1 cellular context compared by ENCODE assay signal in genomic region chr10:3045471-3046209, GRCh38.
TF ChIP-seq lines count a peak whose summit lies in the region.

No MANE protein-coding gene starts in this region.

TF ChIP-seq in K562, 482 proteins besides CTCF, POLR2A, EP300 and RAD21 (continued from another document and continues in another):
- TF ChIP-seq, protein P1, sequence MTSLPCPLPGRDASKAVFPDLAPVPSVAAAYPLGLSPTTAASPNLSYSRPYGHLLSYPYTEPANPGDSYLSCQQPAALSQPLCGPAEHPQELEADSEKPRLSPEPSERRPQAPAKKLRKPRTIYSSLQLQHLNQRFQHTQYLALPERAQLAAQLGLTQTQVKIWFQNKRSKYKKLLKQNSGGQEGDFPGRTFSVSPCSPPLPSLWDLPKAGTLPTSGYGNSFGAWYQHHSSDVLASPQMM (CRISPR knock-in tag; IDR thresholded peaks at IDR 0.05) = no peak
- TF ChIP-seq, protein P2, sequence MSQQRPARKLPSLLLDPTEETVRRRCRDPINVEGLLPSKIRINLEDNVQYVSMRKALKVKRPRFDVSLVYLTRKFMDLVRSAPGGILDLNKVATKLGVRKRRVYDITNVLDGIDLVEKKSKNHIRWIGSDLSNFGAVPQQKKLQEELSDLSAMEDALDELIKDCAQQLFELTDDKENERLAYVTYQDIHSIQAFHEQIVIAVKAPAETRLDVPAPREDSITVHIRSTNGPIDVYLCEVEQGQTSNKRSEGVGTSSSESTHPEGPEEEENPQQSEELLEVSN (IDR thresholded peaks at IDR 0.05; ENCODE audit: borderline replicate concordance in 1 of 2, extremely low read depth in 1 of 2, insufficient read depth in 1 of 2, insufficient read length in 1 of 2, low read depth in 1 of 2, low read length in 1 of 2, poor library complexity in 1 of 2, severe bottlenecking in 1 of 2) = peak in 1 of 2 experiments; percentile 17
- TF ChIP-seq ZNF644 (tag; IDR thresholded peaks at IDR 0.05; ENCODE audit: low read depth) (no peak), MTF1 (CRISPR knock-in tag; IDR thresholded peaks at IDR 0.05; ENCODE audit: borderline replicate concordance) (no peak), MEF2D (tag; conservative IDR thresholded peaks at IDR 0.05; ENCODE audit: low read depth) (0 out of 2 replicates have a peak, but pooled peaks have one; percentile 23), RFX1 (IDR thresholded peaks at IDR 0.05) (no peak), ZNF197 (CRISPR knock-in tag; IDR thresholded peaks at IDR 0.05; ENCODE audit: low read depth) (no peak), THRB (CRISPR knock-in tag; conservative IDR thresholded peaks at IDR 0.05) (no peak), SMAD3 (CRISPR knock-in tag; conservative IDR thresholded peaks at IDR 0.05) (no peak), MBD2 (IDR thresholded peaks at IDR 0.05; ENCODE audit: borderline replicate concordance, low read depth) (no peak), ESRRB (CRISPR knock-in tag; IDR thresholded peaks at IDR 0.05; ENCODE audit: borderline replicate concordance) (no peak), CXXC5 (CRISPR knock-in tag; IDR thresholded peaks at IDR 0.05) (peak; percentile 39), ZNF408 (CRISPR knock-in tag; IDR thresholded peaks at IDR 0.05; ENCODE audit: low read depth) (no peak), NR2F6 (CRISPR knock-in tag; IDR thresholded peaks at IDR 0.05) (no peak), TEAD2 (tag; IDR thresholded peaks at IDR 0.05) (no peak), THRAP3 (IDR thresholded peaks at IDR 0.05; ENCODE audit: borderline replicate concordance) (no peak), KDM4B (IDR thresholded peaks at IDR 0.05; ENCODE audit: borderline replicate concordance in 2 of 2, low read depth in 1 of 2) (no peak), SNRNP70 (optimal IDR thresholded peaks at IDR 0.05; ENCODE audit: low read depth, low read length) (no peak), FUS (optimal IDR thresholded peaks at IDR 0.05; ENCODE audit: low read depth, low read length) (no peak), SMARCE1 (IDR thresholded peaks at IDR 0.05) (peak; percentile 79; the same call in 1 of the 2 replicates), ATF7 (IDR thresholded peaks at IDR 0.05) (peak; percentile 49), HMGN3 (IDR thresholded peaks at IDR 0.05; ENCODE audit: borderline replicate concordance, extremely low read depth, insufficient read length, low read depth, low read length) (peak; percentile 80), MAFK (IDR thresholded peaks at IDR 0.05; ENCODE audit: low read length) (peak; percentile 74), SMARCA4 (IDR thresholded peaks at IDR 0.05) (peak; percentile 87), ZBTB17 (CRISPR knock-in tag; IDR thresholded peaks at IDR 0.05) (peak; percentile 55; the same call in 1 of the 2 replicates), ZBTB11 (CRISPR knock-in tag; IDR thresholded peaks at IDR 0.05) (peak in 1 of 3 experiments; percentile 18; a peak in 1 of 6 replicates), ZBTB26 (CRISPR knock-in tag; IDR thresholded peaks at IDR 0.05) (no peak), L3MBTL2 (IDR thresholded peaks at IDR 0.05) (peak; percentile 60; the same call in 1 of the 2 replicates), TBP (optimal IDR thresholded peaks at IDR 0.05; ENCODE audit: low read depth, low read length) (peak; percentile 36), FOXJ3 (CRISPR knock-in tag; IDR thresholded peaks at IDR 0.05) (no peak), UBTF (IDR thresholded peaks at IDR 0.05; ENCODE audit: borderline replicate concordance in 1 of 2, low read depth in 2 of 2, low read length in 2 of 2) (peak in 1 of 2 experiments; percentile 53; a peak in 1 of 4 replicates), PHF8 (IDR thresholded peaks at IDR 0.05; ENCODE audit: borderline replicate concordance, low read length) (peak; percentile 32; the same call in 1 of the 2 replicates), DIDO1 (tag; IDR thresholded peaks at IDR 0.05; ENCODE audit: low read depth) (no peak), TAL1 (IDR thresholded peaks at IDR 0.05) (no peak), NFIC (IDR thresholded peaks at IDR 0.05) (no peak), TCF7 (IDR thresholded peaks at IDR 0.05; ENCODE audit: borderline replicate concordance) (no peak), ZBTB5 (IDR thresholded peaks at IDR 0.05) (no peak)
- TF ChIP-seq, protein P3, sequence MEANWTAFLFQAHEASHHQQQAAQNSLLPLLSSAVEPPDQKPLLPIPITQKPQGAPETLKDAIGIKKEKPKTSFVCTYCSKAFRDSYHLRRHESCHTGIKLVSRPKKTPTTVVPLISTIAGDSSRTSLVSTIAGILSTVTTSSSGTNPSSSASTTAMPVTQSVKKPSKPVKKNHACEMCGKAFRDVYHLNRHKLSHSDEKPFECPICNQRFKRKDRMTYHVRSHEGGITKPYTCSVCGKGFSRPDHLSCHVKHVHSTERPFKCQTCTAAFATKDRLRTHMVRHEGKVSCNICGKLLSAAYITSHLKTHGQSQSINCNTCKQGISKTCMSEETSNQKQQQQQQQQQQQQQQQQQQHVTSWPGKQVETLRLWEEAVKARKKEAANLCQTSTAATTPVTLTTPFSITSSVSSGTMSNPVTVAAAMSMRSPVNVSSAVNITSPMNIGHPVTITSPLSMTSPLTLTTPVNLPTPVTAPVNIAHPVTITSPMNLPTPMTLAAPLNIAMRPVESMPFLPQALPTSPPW (CRISPR knock-in tag; IDR thresholded peaks at IDR 0.05) = peak; percentile 80; the same call in 1 of the 2 replicates
- TF ChIP-seq, protein P4, sequence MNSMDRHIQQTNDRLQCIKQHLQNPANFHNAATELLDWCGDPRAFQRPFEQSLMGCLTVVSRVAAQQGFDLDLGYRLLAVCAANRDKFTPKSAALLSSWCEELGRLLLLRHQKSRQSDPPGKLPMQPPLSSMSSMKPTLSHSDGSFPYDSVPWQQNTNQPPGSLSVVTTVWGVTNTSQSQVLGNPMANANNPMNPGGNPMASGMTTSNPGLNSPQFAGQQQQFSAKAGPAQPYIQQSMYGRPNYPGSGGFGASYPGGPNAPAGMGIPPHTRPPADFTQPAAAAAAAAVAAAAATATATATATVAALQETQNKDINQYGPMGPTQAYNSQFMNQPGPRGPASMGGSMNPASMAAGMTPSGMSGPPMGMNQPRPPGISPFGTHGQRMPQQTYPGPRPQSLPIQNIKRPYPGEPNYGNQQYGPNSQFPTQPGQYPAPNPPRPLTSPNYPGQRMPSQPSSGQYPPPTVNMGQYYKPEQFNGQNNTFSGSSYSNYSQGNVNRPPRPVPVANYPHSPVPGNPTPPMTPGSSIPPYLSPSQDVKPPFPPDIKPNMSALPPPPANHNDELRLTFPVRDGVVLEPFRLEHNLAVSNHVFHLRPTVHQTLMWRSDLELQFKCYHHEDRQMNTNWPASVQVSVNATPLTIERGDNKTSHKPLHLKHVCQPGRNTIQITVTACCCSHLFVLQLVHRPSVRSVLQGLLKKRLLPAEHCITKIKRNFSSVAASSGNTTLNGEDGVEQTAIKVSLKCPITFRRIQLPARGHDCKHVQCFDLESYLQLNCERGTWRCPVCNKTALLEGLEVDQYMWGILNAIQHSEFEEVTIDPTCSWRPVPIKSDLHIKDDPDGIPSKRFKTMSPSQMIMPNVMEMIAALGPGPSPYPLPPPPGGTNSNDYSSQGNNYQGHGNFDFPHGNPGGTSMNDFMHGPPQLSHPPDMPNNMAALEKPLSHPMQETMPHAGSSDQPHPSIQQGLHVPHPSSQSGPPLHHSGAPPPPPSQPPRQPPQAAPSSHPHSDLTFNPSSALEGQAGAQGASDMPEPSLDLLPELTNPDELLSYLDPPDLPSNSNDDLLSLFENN (IDR thresholded peaks at IDR 0.05; ENCODE audit: low read depth in 2 of 2, low read length in 2 of 2) = no peak
- TF ChIP-seq, protein P5, sequence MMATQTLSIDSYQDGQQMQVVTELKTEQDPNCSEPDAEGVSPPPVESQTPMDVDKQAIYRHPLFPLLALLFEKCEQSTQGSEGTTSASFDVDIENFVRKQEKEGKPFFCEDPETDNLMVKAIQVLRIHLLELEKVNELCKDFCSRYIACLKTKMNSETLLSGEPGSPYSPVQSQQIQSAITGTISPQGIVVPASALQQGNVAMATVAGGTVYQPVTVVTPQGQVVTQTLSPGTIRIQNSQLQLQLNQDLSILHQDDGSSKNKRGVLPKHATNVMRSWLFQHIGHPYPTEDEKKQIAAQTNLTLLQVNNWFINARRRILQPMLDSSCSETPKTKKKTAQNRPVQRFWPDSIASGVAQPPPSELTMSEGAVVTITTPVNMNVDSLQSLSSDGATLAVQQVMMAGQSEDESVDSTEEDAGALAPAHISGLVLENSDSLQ (IDR thresholded peaks at IDR 0.05) = 0 out of 2 replicates have a peak, but pooled peaks have one; percentile 6
- TF ChIP-seq, protein P6, sequence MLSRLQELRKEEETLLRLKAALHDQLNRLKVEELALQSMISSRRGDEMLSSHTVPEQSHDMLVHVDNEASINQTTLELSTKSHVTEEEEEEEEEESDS (CRISPR knock-in tag; IDR thresholded peaks at IDR 0.05) = no peak
- TF ChIP-seq, protein P7, sequence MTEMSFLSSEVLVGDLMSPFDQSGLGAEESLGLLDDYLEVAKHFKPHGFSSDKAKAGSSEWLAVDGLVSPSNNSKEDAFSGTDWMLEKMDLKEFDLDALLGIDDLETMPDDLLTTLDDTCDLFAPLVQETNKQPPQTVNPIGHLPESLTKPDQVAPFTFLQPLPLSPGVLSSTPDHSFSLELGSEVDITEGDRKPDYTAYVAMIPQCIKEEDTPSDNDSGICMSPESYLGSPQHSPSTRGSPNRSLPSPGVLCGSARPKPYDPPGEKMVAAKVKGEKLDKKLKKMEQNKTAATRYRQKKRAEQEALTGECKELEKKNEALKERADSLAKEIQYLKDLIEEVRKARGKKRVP (CRISPR knock-in tag; IDR thresholded peaks at IDR 0.05) = no peak
